ENCODE assay signal across 19 cellular contexts in the genomic region with DNA sequence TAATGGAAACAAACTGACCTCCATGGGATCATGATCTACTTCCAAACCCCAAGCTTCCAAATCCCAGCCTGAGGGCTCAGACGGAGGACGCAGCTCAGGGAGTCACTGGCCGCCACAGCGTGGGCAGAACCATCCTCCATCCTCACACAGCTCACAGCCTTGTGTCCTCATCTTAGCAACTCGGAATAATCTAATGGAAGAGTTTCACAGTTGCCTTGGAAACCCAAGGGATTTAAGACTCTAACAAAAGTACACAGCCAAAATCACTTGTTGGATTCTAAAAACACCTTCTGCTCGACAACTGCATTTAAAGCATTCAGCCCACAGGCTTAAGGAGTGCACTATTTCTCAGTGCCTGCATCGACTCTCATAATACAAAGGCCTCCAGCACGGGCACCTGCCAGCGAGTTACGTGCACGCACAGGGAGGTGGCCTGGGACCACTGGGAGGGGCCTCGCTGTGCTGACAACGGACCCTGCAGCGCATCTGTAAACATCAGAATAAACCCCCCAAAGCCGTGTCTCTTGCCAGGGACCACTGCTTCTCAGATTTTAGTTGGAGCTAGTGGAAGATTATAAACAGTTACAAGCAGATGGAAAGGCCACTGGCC. TPM values are rescaled to one million over a fixed set of nuclear protein-coding genes. Genes with fewer than 3 reads are reported as not detected.
DNase-seq lines count a peak whose midpoint lies in the region; ATAC-seq and TF ChIP-seq lines count a peak whose summit lies in the region.
"Had no signal": no experiment of that assay in that cellular context is flagged by ENCODE, and none has a peak within 500 bp of the region (broad histone marks: within the 10 kb centered on the region; RNA-seq: fewer than 3 reads in every experiment).

No MANE protein-coding gene starts in this region.

- WGBS in ectodermal cell, 2 experiments: 83 to 87% methylated on average over 15 of the region's 15 CpGs
- 65 to 80% methylated on average over 1 to 15 of the region's 15 CpGs for WGBS in transverse colon (ENCODE audit: low coverage in 1 of 2), 2 donors

- H3K36me3 ChIP-seq in ectodermal cell (ENCODE audit: control insufficient read depth, insufficient read depth, low read length): no peaks in the 10 kb centered on the region
- no peaks in the 10 kb centered on the region for H3K36me3 ChIP-seq in transverse colon
- H3K36me3 ChIP-seq: ovary, SJCRH30 had no signal

- DNase-seq in activated naive CD8-positive, alpha-beta T cell treated with anti-CD3 and anti-CD28 coated beads, Interleukin-2, amount 10 ng/mL, durations not matched to agents 7 days and 5 days: no peak
- DNase-seq in activated naive CD8-positive, alpha-beta T cell treated with anti-CD3 and anti-CD28 coated beads for 36 hours: no peak
- DNase-seq in NCI-H2107 (lab: John Stamatoyannopoulos, UW): peak; percentile 46
- DNase-seq in occipital lobe (lab: John Stamatoyannopoulos, UW): peak; percentile 40
- DNase-seq in transverse colon: no peak
- DNase-seq in COLO829 (ENCODE audit: low spot score): no peak
- DNase-seq: cortex of kidney, mammary epithelial cell had no signal

- no peak overlapping the region for H3K4me3 Mint-ChIP-seq in activated naive CD8-positive, alpha-beta T cell treated with anti-CD3 and anti-CD28 coated beads, Interleukin-2, amount 10 ng/mL, durations not matched to agents 7 days and 5 days
- no peak overlapping the region for H3K4me3 Mint-ChIP-seq in activated naive CD8-positive, alpha-beta T cell treated with anti-CD3 and anti-CD28 coated beads for 36 hours
- H3K4me3 Mint-ChIP-seq: activated CD4-positive, alpha-beta T cell treated with anti-CD3 and anti-CD28 coated beads, Interleukin-2, amount 10 ng/mL, durations not matched to agents 24 days and 14 days; activated naive CD8-positive, alpha-beta T cell treated with anti-CD3 and anti-CD28 coated beads, Interleukin-2, amount 50 U/mL, for 24 hours; CD14-positive monocyte; stimulated activated effector memory CD8-positive, alpha-beta T cell treated with anti-CD3 and anti-CD28 coated beads, Interleukin-12 subunit alpha, Interleukin-12 subunit beta, amount 100 ng/mL, for 72 hours had no signal

- peaks cover 4% of the 10 kb centered on the region for H3K27me3 Mint-ChIP-seq in activated naive CD8-positive, alpha-beta T cell treated with anti-CD3 and anti-CD28 coated beads, Interleukin-2, amount 10 ng/mL, durations not matched to agents 7 days and 5 days
- no peaks in the 10 kb centered on the region for H3K27me3 Mint-ChIP-seq in activated naive CD8-positive, alpha-beta T cell treated with anti-CD3 and anti-CD28 coated beads for 36 hours
- H3K27me3 Mint-ChIP-seq: activated CD4-positive, alpha-beta T cell treated with anti-CD3 and anti-CD28 coated beads, Interleukin-2, amount 10 ng/mL, durations not matched to agents 24 days and 14 days; activated naive CD8-positive, alpha-beta T cell treated with anti-CD3 and anti-CD28 coated beads, Interleukin-2, amount 50 U/mL, for 24 hours had no signal

- no peaks in the 10 kb centered on the region for H3K36me3 Mint-ChIP-seq in activated naive CD8-positive, alpha-beta T cell treated with anti-CD3 and anti-CD28 coated beads, Interleukin-2, amount 10 ng/mL, durations not matched to agents 7 days and 5 days
- no peaks in the 10 kb centered on the region for H3K36me3 Mint-ChIP-seq in activated naive CD8-positive, alpha-beta T cell treated with anti-CD3 and anti-CD28 coated beads for 36 hours
- H3K36me3 Mint-ChIP-seq: CD14-positive monocyte; stimulated activated effector memory CD8-positive, alpha-beta T cell treated with anti-CD3 and anti-CD28 coated beads, Interleukin-12 subunit alpha, Interleukin-12 subunit beta, amount 100 ng/mL, for 72 hours had no signal

- no peaks in the 10 kb centered on the region for H3K9me3 ChIP-seq in ectodermal cell (ENCODE audit: control insufficient read depth, low read length)
- H3K9me3 ChIP-seq in transverse colon: no peaks in the 10 kb centered on the region
- H3K9me3 ChIP-seq: body of pancreas, ovary, sigmoid colon, SJCRH30 had no signal

- no peaks in the 10 kb centered on the region for H3K9me3 Mint-ChIP-seq in activated naive CD8-positive, alpha-beta T cell treated with anti-CD3 and anti-CD28 coated beads, Interleukin-2, amount 10 ng/mL, durations not matched to agents 7 days and 5 days
- no peaks in the 10 kb centered on the region for H3K9me3 Mint-ChIP-seq in activated naive CD8-positive, alpha-beta T cell treated with anti-CD3 and anti-CD28 coated beads for 36 hours
- H3K9me3 Mint-ChIP-seq: activated CD4-positive, alpha-beta T cell treated with anti-CD3 and anti-CD28 coated beads, Interleukin-2, amount 10 ng/mL, durations not matched to agents 24 days and 14 days; activated naive CD8-positive, alpha-beta T cell treated with anti-CD3 and anti-CD28 coated beads, Interleukin-2, amount 50 U/mL, for 24 hours; activated T-helper 2 cell treated with anti-CD3 and anti-CD28 coated beads, Interferon-gamma antibody, Interleukin-2, Interleukin-4, amounts not matched to agents 10 μg/mL and 5 μg/mL and 100 μg/mL, durations not matched to agents 14 hours and 24 hours and 36 hours; CD14-positive monocyte; stimulated activated effector memory CD8-positive, alpha-beta T cell treated with anti-CD3 and anti-CD28 coated beads, Interleukin-12 subunit alpha, Interleukin-12 subunit beta, amount 100 ng/mL, for 72 hours had no signal

- peak overlapping the region; percentile 30 for H3K27ac Mint-ChIP-seq in activated naive CD8-positive, alpha-beta T cell treated with anti-CD3 and anti-CD28 coated beads, Interleukin-2, amount 10 ng/mL, durations not matched to agents 7 days and 5 days
- no peak overlapping the region for H3K27ac Mint-ChIP-seq in activated naive CD8-positive, alpha-beta T cell treated with anti-CD3 and anti-CD28 coated beads for 36 hours
- H3K27ac Mint-ChIP-seq: activated CD4-positive, alpha-beta T cell treated with anti-CD3 and anti-CD28 coated beads, Interleukin-2, amount 10 ng/mL, durations not matched to agents 24 days and 14 days; activated naive CD8-positive, alpha-beta T cell treated with anti-CD3 and anti-CD28 coated beads, Interleukin-2, amount 50 U/mL, for 24 hours; activated T-helper 2 cell treated with anti-CD3 and anti-CD28 coated beads, Interferon-gamma antibody, Interleukin-2, Interleukin-4, amounts not matched to agents 10 μg/mL and 5 μg/mL and 100 μg/mL, durations not matched to agents 14 hours and 24 hours and 36 hours; stimulated activated effector memory CD8-positive, alpha-beta T cell treated with anti-CD3 and anti-CD28 coated beads, Interleukin-12 subunit alpha, Interleukin-12 subunit beta, amount 100 ng/mL, for 72 hours had no signal

- ATAC-seq in activated naive CD8-positive, alpha-beta T cell treated with anti-CD3 and anti-CD28 coated beads, Interleukin-2, amount 10 ng/mL, durations not matched to agents 7 days and 5 days (ENCODE audit: low read depth): no peak
- no peak for ATAC-seq in GM21423 (IDR thresholded peaks at IDR 0.05; ENCODE audit: unreplicated experiment)
- ATAC-seq: activated naive CD8-positive, alpha-beta T cell treated with anti-CD3 and anti-CD28 coated beads, Interleukin-2, amount 50 U/mL, for 24 hours had no signal

- TF ChIP-seq CTCF in transverse colon (IDR thresholded peaks at IDR 0.05): no peak

- TF ChIP-seq EP300 in transverse colon (IDR thresholded peaks at IDR 0.05; ENCODE audit: low read depth): no peak

- in situ Hi-C loops in transverse colon (cut with MboI; ENCODE audit: low pct_ligation_motif_present in 1 of 4, low pct_unique_long_range_greater_than_20kb in 1 of 4, low sequenced_read_pairs in 3 of 4): no loop called here

- H3K27ac ChIP-seq in ectodermal cell (ENCODE audit: insufficient read depth, low read depth, low read length, poor library complexity, severe bottlenecking) (peak overlapping the region; percentile 50), transverse colon (no peak overlapping the region)
- H3K27ac ChIP-seq: body of pancreas, sigmoid colon, SJCRH30 had no signal

- peaks cover 21% of the 10 kb centered on the region for H3K4me1 Mint-ChIP-seq in activated naive CD8-positive, alpha-beta T cell treated with anti-CD3 and anti-CD28 coated beads, Interleukin-2, amount 10 ng/mL, durations not matched to agents 7 days and 5 days
- H3K4me1 Mint-ChIP-seq in activated naive CD8-positive, alpha-beta T cell treated with anti-CD3 and anti-CD28 coated beads for 36 hours: peaks cover 11% of the 10 kb centered on the region

- H3K4me1 ChIP-seq in ectodermal cell (ENCODE audit: control insufficient read depth, insufficient read depth, low read length) (peaks cover 4% of the 10 kb centered on the region), transverse colon (peaks cover 0 to 3% (median 0%) of the 10 kb centered on the region in 4 donors)
- H3K4me1 ChIP-seq: body of pancreas, sigmoid colon, SJCRH30 had no signal

- intact Hi-C loops in transverse colon (cut with DNase I; ENCODE audit: low total_unique reads): loop anchor here (10.0 kb wide), 1 partner anchor 251 kb away; a partner anchor contains a TSS

- no peak for TF ChIP-seq POLR2A in transverse colon (IDR thresholded peaks at IDR 0.05)

- no peak overlapping the region for H3K4me3 ChIP-seq in ectodermal cell (ENCODE audit: insufficient read depth, low read depth, low read length)
- H3K4me3 ChIP-seq in transverse colon: no peak overlapping the region
- H3K4me3 ChIP-seq: body of pancreas, ovary, sigmoid colon, SJCRH30 had no signal

- POLR2A ChIA-PET in activated naive CD8-positive, alpha-beta T cell treated with anti-CD3 and anti-CD28 coated beads, Interleukin-2, amount 10 ng/mL, durations not matched to agents 7 days and 5 days (lab: Charles Lee): no interaction called here

- H3K27me3 ChIP-seq in ectodermal cell (ENCODE audit: control insufficient read depth, insufficient read depth, low read length, poor library complexity, severe bottlenecking) (no peaks in the 10 kb centered on the region), transverse colon (no peaks in the 10 kb centered on the region)
- H3K27me3 ChIP-seq: body of pancreas, ovary, sigmoid colon, SJCRH30 had no signal

RNA-seq across cellular contexts. Expression of a gene that starts 45.3 kb away (rescaled TPM):
- under 1 TPM; 0.11 to 0.25 TPM for total RNA-seq in activated naive CD8-positive, alpha-beta T cell treated with anti-CD3 and anti-CD28 coated beads, Interleukin-2, amount 10 ng/mL, durations not matched to agents 7 days and 5 days
- under 1 TPM in 1 of 2 experiments, not detected in 1; 0.04 TPM for total RNA-seq in activated naive CD8-positive, alpha-beta T cell treated with anti-CD3 and anti-CD28 coated beads for 36 hours
- polyA plus RNA-seq in ectodermal cell (2013, experiment 1 of 4): 7.1 TPM
- polyA plus RNA-seq in ectodermal cell (2013, experiment 2 of 4): 6.6 TPM
- polyA plus RNA-seq in ectodermal cell (2013, experiment 3 of 4): 5.5 TPM
- polyA plus RNA-seq in ectodermal cell (2013, experiment 4 of 4): 6.2 TPM
- total RNA-seq in occipital lobe (21.5 TPM), transverse colon (1 to 10 TPM; 2.3 to 6.0 (median 5.3) TPM)

RNA-seq across cellular contexts. Expression of a gene that starts 46.2 kb away (rescaled TPM):
- total RNA-seq in activated naive CD8-positive, alpha-beta T cell treated with anti-CD3 and anti-CD28 coated beads, Interleukin-2, amount 10 ng/mL, durations not matched to agents 7 days and 5 days: 100 to 1,000 TPM; 128 to 134 TPM
- total RNA-seq in activated naive CD8-positive, alpha-beta T cell treated with anti-CD3 and anti-CD28 coated beads for 36 hours: 10 to 100 TPM; 25.7 to 29.3 TPM
- polyA plus RNA-seq in ectodermal cell (2013, experiment 1 of 4): 73.7 TPM
- polyA plus RNA-seq in ectodermal cell (2013, experiment 2 of 4): 53.8 TPM
- polyA plus RNA-seq in ectodermal cell (2013, experiment 3 of 4): 78.4 TPM
- 77.3 TPM for polyA plus RNA-seq in ectodermal cell (2013, experiment 4 of 4)
- total RNA-seq in occipital lobe (2.8 TPM), transverse colon (10 to 100 TPM; 26.3 to 50.2 (median 47.7) TPM)

RNA-seq across cellular contexts. Expression of a gene that starts 49.3 kb away (rescaled TPM):
- 100 to 1,000 TPM; 144 to 159 TPM for total RNA-seq in activated naive CD8-positive, alpha-beta T cell treated with anti-CD3 and anti-CD28 coated beads, Interleukin-2, amount 10 ng/mL, durations not matched to agents 7 days and 5 days
- total RNA-seq in activated naive CD8-positive, alpha-beta T cell treated with anti-CD3 and anti-CD28 coated beads for 36 hours: 10 to 100 TPM in 1 of 2 experiments, 1 to 10 TPM in 1; 9.3 to 12.2 TPM
- polyA plus RNA-seq in ectodermal cell (2013, experiment 1 of 4): 8.8 TPM
- 9.6 TPM for polyA plus RNA-seq in ectodermal cell (2013, experiment 2 of 4)
- 9.3 TPM for polyA plus RNA-seq in ectodermal cell (2013, experiment 3 of 4)
- polyA plus RNA-seq in ectodermal cell (2013, experiment 4 of 4): 11.1 TPM
- total RNA-seq in occipital lobe (1.7 TPM), transverse colon (10 to 100 TPM; 24.4 to 91.1 (median 44.0) TPM)

Comparison
In these comparisons a context has a peak if more than half of its experiments do, and no peak if none do; other contexts are left out.
1. DNase-seq: peak in NCI-H2107 (single experiment) and occipital lobe (single experiment); none in activated naive CD8-positive, alpha-beta T cell treated with anti-CD3 and anti-CD28 coated beads, Interleukin-2, amount 10 ng/mL, durations not matched to agents 7 days and 5 days (single experiment), activated naive CD8-positive, alpha-beta T cell treated with anti-CD3 and anti-CD28 coated beads for 36 hours (single experiment), transverse colon (single experiment) and COLO829 (single experiment).